In genomic region chr22:45896153-45896951, GRCh38 we compare ENCODE assay signal across 13 cellular contexts.
DNase-seq lines count a peak whose midpoint lies in the region; ATAC-seq and TF ChIP-seq lines count a peak whose summit lies in the region.
"Had no signal": no experiment of that assay in that cellular context is flagged by ENCODE, and none has a peak within 500 bp of the region (broad histone marks: within the 10 kb centered on the region; RNA-seq: fewer than 3 reads in every experiment).

No MANE protein-coding gene starts in this region.

- H2AFZ ChIP-seq in PC-3 (ENCODE audit: low read length), result peak overlapping the region; percentile 74
- H2AFZ ChIP-seq in trophoblast cell (ENCODE audit: insufficient read depth, low read length, poor library complexity), result peak overlapping the region; percentile 14

- H3K36me3 Mint-ChIP-seq in T-helper 17 cell (ENCODE audit: low read depth), result no peaks in the 10 kb centered on the region

- H3K4me1 ChIP-seq in PC-3 (ENCODE audit: insufficient read depth, low read length), result peaks cover 20% of the 10 kb centered on the region
- peaks cover 18 to 22% of the 10 kb centered on the region in 2 experiments for H3K4me1 ChIP-seq in trophoblast cell (ENCODE audit: control insufficient read depth in 1 of 2, insufficient read depth in 2 of 2, low read length in 2 of 2)

- no peaks in the 10 kb centered on the region for H3K36me3 ChIP-seq in PC-3 (ENCODE audit: low read depth, low read length)
- no peaks in the 10 kb centered on the region for H3K36me3 ChIP-seq in trophoblast cell (ENCODE audit: control insufficient read depth in 1 of 2, insufficient read depth in 2 of 2, low read length in 2 of 2)

- peak overlapping the region; percentile 28 for H3K18ac ChIP-seq in trophoblast cell (ENCODE audit: low read length)

- POLR2A ChIA-PET in PC-3 (lab: Charles Lee; ENCODE audit: unreplicated experiment), result no interaction called here

- H3K27ac Mint-ChIP-seq in T-helper 17 cell, result no peak overlapping the region
- H3K27ac Mint-ChIP-seq: activated T-helper 17 cell treated with anti-CD3 and anti-CD28 coated beads, Interleukin-2, amount 50 U/mL, for 72 hours had no signal

- H4K20me1 ChIP-seq in PC-3 (ENCODE audit: low read length), result no peaks in the 10 kb centered on the region

- peak overlapping the region; percentile 82 for H2BK120ac ChIP-seq in trophoblast cell (ENCODE audit: insufficient read depth, low read length, poor library complexity)

- no peak overlapping the region for H3K23ac ChIP-seq in trophoblast cell (ENCODE audit: low read length)

- peak overlapping the region; percentile 18 for H2BK5ac ChIP-seq in trophoblast cell (ENCODE audit: low read depth, low read length, poor library complexity)

- peak overlapping the region; percentile 67 for H2BK12ac ChIP-seq in trophoblast cell (ENCODE audit: low read length)

- H4K12ac ChIP-seq in trophoblast cell (ENCODE audit: low read depth, low read length), result peak overlapping the region; percentile 58

- no TSS peak for BruUV-seq in PC-3 (replicated peaks; lab: Mats Ljungman, UMichigan)

- CTCF ChIA-PET in PC-3 (lab: Charles Lee), result no interaction called here

- DNase-seq in ELF-1 (ENCODE audit: low read depth, low spot score), result peak; percentile 83
- DNase-seq in PC-3, result peak; percentile 85
- DNase-seq in iPS DF 19.7 (ENCODE audit: low read depth, low spot score), result peak; percentile 76
- DNase-seq in trophoblast cell, result peak; percentile 54 to 64
- DNase-seq in T-helper 17 cell, result no peak
- no peak for DNase-seq in amygdala (lab: John Stamatoyannopoulos, UW)
- DNase-seq in hypothalamus (lab: John Stamatoyannopoulos, UW), result no peak
- DNase-seq: activated CD4-positive, alpha-beta T cell treated with anti-CD3 and anti-CD28 coated beads for 4 hours; C1 segment of cervical spinal cord; Karpas-422; OCI-M1 had no signal

- peak overlapping the region; percentile 75 for H4K8ac ChIP-seq in trophoblast cell (ENCODE audit: low read depth, low read length)

- H3K4ac ChIP-seq in trophoblast cell (ENCODE audit: low read depth, low read length), result no peak overlapping the region

- H3K79me2 ChIP-seq in PC-3 (ENCODE audit: low read length) (no peaks in the 10 kb centered on the region), trophoblast cell (ENCODE audit: control insufficient read depth, insufficient read depth, low read length, poor library complexity) (peaks cover 4% of the 10 kb centered on the region)

- H3K79me1 ChIP-seq in trophoblast cell (ENCODE audit: low read length), result peaks cover 15% of the 10 kb centered on the region

- intact Hi-C loops in PC-3 (cut with micrococcal nuclease), result no loop called here

- peak; percentile 58 for ATAC-seq in PC-3
- no peak for ATAC-seq in GM19328 (IDR thresholded peaks at IDR 0.05; ENCODE audit: unreplicated experiment)
- no peak for ATAC-seq in T-helper 17 cell
- ATAC-seq: activated T-helper 17 cell treated with anti-CD3 and anti-CD28 coated beads, Interleukin-2, amount 50 U/mL, for 72 hours had no signal

- H3K4me2 ChIP-seq in PC-3 (ENCODE audit: low read length) (peak overlapping the region; percentile 56), trophoblast cell (ENCODE audit: low read length) (peak overlapping the region; percentile 9)

- H3K27me3 Mint-ChIP-seq in T-helper 17 cell, result peaks cover 36% of the 10 kb centered on the region

- H3K4me3 Mint-ChIP-seq in T-helper 17 cell, result no peak overlapping the region
- H3K4me3 Mint-ChIP-seq: activated T-helper 17 cell treated with anti-CD3 and anti-CD28 coated beads, Interleukin-2, amount 50 U/mL, for 72 hours had no signal

- H3K4me1 Mint-ChIP-seq in T-helper 17 cell, result no peaks in the 10 kb centered on the region
- H3K4me1 Mint-ChIP-seq: activated T-helper 17 cell treated with anti-CD3 and anti-CD28 coated beads, Interleukin-2, amount 50 U/mL, for 72 hours had no signal

- H3K9ac ChIP-seq in PC-3 (ENCODE audit: low read length) (peak overlapping the region; percentile 67), trophoblast cell (ENCODE audit: low read length) (no peak overlapping the region)

- H2AK5ac ChIP-seq in trophoblast cell (ENCODE audit: low read length), result peak overlapping the region; percentile 36

- TF ChIP-seq CTCF in PC-3 (conservative IDR thresholded peaks at IDR 0.05; ENCODE audit: low read depth, low read length), result no peak

- no peaks in the 10 kb centered on the region for H3F3A ChIP-seq in PC-3 (ENCODE audit: low read length, unreplicated experiment)

- H3K4me3 ChIP-seq in PC-3 (ENCODE audit: low read length), result no peak overlapping the region
- H3K4me3 ChIP-seq in trophoblast cell (ENCODE audit: low read depth, low read length), result no peak overlapping the region

- H3K27ac ChIP-seq in PC-3 (ENCODE audit: low read length), result peak overlapping the region; percentile 85
- H3K27ac ChIP-seq in trophoblast cell (ENCODE audit: low read depth, low read length), result no peak overlapping the region

- H3K27me3 ChIP-seq in PC-3 (ENCODE audit: low read length) (no peaks in the 10 kb centered on the region), trophoblast cell (ENCODE audit: insufficient read depth, low read length) (no peaks in the 10 kb centered on the region)

- H3K9me3 ChIP-seq in PC-3 (ENCODE audit: low read length), result no peaks in the 10 kb centered on the region
- peaks cover 1% of the 10 kb centered on the region for H3K9me3 ChIP-seq in trophoblast cell (ENCODE audit: insufficient read depth, low read depth, low read length)
- no peaks in the 10 kb centered on the region for H3K9me3 ChIP-seq in T-helper 17 cell (ENCODE audit: control insufficient read depth, low read length, poor library complexity, severe bottlenecking)

- no peaks in the 10 kb centered on the region for H3K9me2 ChIP-seq in PC-3 (replicated peaks; ENCODE audit: low read length)

- H3K14ac ChIP-seq in trophoblast cell (ENCODE audit: low read length), result peak overlapping the region; percentile 52

- H4K91ac ChIP-seq in trophoblast cell (ENCODE audit: low read depth, low read length), result peak overlapping the region; percentile 74

- WGBS in trophoblast cell (ENCODE audit: extremely low coverage, insufficient coverage, insufficient read length), result no CpG with 5 or more reads among the region's 20 CpGs

Comparison
In these comparisons a context has a peak if more than half of its experiments do, and no peak if none do; other contexts are left out.
1. DNase-seq: peak in ELF-1 (single experiment), PC-3 (single experiment), iPS DF 19.7 (single experiment) and trophoblast cell (2 of 2); none in T-helper 17 cell (0 of 3), amygdala (0 of 56) and hypothalamus (0 of 51).